1 cellular context compared by ENCODE assay signal in genomic region chr6:20403080-20403765, GRCh38.
TF ChIP-seq lines count a peak whose summit lies in the region.

No MANE protein-coding gene starts in this region.

TF ChIP-seq in HepG2, 621 proteins besides CTCF, POLR2A, EP300 and RAD21 (continued from another document and continues in another):
- TF ChIP-seq THRA (CRISPR knock-in tag; IDR thresholded peaks at IDR 0.05; ENCODE audit: borderline replicate concordance) (peak; percentile 78), NFE2L2 (IDR thresholded peaks at IDR 0.05; ENCODE audit: low read length) (no peak), CREBL2 (CRISPR knock-in tag; IDR thresholded peaks at IDR 0.05; ENCODE audit: borderline replicate concordance) (no peak), MTA1 (CRISPR knock-in tag; IDR thresholded peaks at IDR 0.05; ENCODE audit: borderline replicate concordance) (no peak), ZNF572 (CRISPR knock-in tag; IDR thresholded peaks at IDR 0.05) (no peak), ZNF317 (CRISPR knock-in tag; IDR thresholded peaks at IDR 0.05) (no peak), SMYD3 (CRISPR knock-in tag; IDR thresholded peaks at IDR 0.05) (no peak), NKX3-1 (CRISPR knock-in tag; IDR thresholded peaks at IDR 0.05) (no peak), HDAC2 (CRISPR knock-in tag; IDR thresholded peaks at IDR 0.05) (peak; percentile 80), ZGPAT (CRISPR knock-in tag; IDR thresholded peaks at IDR 0.05) (peak; percentile 82; the same call in 1 of the 2 replicates), ZNF350 (CRISPR knock-in tag; IDR thresholded peaks at IDR 0.05; ENCODE audit: borderline replicate concordance, low read depth) (no peak), FLYWCH1 (CRISPR knock-in tag; IDR thresholded peaks at IDR 0.05) (no peak), ARID4A (CRISPR knock-in tag; IDR thresholded peaks at IDR 0.05; ENCODE audit: borderline replicate concordance) (peak; percentile 90; the same call in 1 of the 2 replicates), HMG20A (CRISPR knock-in tag; IDR thresholded peaks at IDR 0.05; ENCODE audit: borderline replicate concordance) (no peak), ZNF20 (CRISPR knock-in tag; IDR thresholded peaks at IDR 0.05) (no peak), ZFP1 (CRISPR knock-in tag; IDR thresholded peaks at IDR 0.05) (no peak), PRMT3 (CRISPR knock-in tag; IDR thresholded peaks at IDR 0.05; ENCODE audit: borderline replicate concordance, low read depth) (no peak), GMEB2 (CRISPR knock-in tag; IDR thresholded peaks at IDR 0.05; ENCODE audit: low read depth) (peak; percentile 51; the same call in 1 of the 2 replicates), PHF21A (CRISPR knock-in tag; IDR thresholded peaks at IDR 0.05) (peak; percentile 80; the same call in 1 of the 2 replicates), ARID2 (CRISPR knock-in tag; IDR thresholded peaks at IDR 0.05; ENCODE audit: borderline replicate concordance) (no peak), ZNF589 (CRISPR knock-in tag; conservative IDR thresholded peaks at IDR 0.05) (no peak; the same call in 1 of the 2 replicates), U2AF1 (optimal IDR thresholded peaks at IDR 0.05; ENCODE audit: low read depth, low read length) (no peak), TOPORS (CRISPR knock-in tag; IDR thresholded peaks at IDR 0.05) (no peak; the same call in 1 of the 2 replicates), PATZ1 (CRISPR knock-in tag; IDR thresholded peaks at IDR 0.05) (peak; percentile 99), FOXO4 (CRISPR knock-in tag; conservative IDR thresholded peaks at IDR 0.05) (no peak), ZNF674 (CRISPR knock-in tag; IDR thresholded peaks at IDR 0.05; ENCODE audit: low read depth) (no peak), GFI1 (CRISPR knock-in tag; IDR thresholded peaks at IDR 0.05; ENCODE audit: borderline replicate concordance) (no peak)
- TF ChIP-seq, protein P1, sequence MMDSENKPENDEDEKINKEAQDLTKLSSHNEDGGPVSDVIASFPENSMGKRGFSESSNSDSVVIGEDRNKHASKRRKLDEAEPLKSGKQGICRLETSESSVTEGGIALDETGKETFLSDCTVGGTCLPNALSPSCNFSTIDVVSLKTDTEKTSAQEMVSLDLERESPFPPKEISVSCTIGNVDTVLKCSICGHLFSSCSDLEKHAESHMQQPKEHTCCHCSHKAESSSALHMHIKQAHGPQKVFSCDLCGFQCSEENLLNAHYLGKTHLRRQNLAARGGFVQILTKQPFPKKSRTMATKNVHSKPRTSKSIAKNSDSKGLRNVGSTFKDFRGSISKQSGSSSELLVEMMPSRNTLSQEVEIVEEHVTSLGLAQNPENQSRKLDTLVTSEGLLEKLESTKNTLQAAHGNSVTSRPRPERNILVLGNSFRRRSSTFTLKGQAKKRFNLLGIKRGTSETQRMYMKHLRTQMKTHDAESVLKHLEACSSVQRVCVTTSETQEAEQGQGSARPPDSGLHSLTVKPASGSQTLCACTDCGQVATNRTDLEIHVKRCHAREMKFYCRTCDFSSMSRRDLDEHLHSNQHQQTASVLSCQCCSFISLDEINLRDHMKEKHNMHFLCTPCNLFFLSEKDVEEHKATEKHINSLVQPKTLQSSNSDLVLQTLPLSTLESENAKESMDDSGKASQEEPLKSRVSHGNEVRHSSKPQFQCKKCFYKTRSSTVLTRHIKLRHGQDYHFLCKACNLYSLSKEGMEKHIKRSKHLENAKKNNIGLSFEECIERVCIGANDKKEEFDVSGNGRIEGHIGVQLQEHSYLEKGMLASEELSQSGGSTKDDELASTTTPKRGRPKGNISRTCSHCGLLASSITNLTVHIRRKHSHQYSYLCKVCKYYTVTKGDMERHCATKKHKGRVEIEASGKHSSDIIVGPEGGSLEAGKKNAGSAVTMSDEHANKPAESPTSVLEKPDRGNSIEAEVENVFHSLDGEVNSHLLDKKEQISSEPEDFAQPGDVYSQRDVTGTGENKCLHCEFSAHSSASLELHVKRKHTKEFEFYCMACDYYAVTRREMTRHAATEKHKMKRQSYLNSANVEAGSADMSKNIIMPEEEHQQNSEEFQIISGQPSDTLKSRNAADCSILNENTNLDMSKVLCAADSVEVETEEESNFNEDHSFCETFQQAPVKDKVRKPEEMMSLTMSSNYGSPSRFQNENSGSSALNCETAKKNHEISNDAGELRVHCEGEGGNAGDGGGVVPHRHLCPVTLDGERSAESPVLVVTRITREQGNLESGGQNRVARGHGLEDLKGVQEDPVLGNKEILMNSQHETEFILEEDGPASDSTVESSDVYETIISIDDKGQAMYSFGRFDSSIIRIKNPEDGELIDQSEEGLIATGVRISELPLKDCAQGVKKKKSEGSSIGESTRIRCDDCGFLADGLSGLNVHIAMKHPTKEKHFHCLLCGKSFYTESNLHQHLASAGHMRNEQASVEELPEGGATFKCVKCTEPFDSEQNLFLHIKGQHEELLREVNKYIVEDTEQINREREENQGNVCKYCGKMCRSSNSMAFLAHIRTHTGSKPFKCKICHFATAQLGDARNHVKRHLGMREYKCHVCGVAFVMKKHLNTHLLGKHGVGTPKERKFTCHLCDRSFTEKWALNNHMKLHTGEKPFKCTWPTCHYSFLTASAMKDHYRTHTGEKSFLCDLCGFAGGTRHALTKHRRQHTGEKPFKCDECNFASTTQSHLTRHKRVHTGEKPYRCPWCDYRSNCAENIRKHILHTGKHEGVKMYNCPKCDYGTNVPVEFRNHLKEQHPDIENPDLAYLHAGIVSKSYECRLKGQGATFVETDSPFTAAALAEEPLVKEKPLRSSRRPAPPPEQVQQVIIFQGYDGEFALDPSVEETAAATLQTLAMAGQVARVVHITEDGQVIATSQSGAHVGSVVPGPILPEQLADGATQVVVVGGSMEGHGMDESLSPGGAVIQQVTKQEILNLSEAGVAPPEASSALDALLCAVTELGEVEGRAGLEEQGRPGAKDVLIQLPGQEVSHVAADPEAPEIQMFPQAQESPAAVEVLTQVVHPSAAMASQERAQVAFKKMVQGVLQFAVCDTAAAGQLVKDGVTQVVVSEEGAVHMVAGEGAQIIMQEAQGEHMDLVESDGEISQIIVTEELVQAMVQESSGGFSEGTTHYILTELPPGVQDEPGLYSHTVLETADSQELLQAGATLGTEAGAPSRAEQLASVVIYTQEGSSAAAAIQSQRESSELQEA (CRISPR knock-in tag; IDR thresholded peaks at IDR 0.05; ENCODE audit: not compliant biosample characterization), result no peak
- TF ChIP-seq, protein P2, sequence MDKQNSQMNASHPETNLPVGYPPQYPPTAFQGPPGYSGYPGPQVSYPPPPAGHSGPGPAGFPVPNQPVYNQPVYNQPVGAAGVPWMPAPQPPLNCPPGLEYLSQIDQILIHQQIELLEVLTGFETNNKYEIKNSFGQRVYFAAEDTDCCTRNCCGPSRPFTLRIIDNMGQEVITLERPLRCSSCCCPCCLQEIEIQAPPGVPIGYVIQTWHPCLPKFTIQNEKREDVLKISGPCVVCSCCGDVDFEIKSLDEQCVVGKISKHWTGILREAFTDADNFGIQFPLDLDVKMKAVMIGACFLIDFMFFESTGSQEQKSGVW (CRISPR knock-in tag; IDR thresholded peaks at IDR 0.05; ENCODE audit: borderline replicate concordance), result no peak
- TF ChIP-seq, protein P3, sequence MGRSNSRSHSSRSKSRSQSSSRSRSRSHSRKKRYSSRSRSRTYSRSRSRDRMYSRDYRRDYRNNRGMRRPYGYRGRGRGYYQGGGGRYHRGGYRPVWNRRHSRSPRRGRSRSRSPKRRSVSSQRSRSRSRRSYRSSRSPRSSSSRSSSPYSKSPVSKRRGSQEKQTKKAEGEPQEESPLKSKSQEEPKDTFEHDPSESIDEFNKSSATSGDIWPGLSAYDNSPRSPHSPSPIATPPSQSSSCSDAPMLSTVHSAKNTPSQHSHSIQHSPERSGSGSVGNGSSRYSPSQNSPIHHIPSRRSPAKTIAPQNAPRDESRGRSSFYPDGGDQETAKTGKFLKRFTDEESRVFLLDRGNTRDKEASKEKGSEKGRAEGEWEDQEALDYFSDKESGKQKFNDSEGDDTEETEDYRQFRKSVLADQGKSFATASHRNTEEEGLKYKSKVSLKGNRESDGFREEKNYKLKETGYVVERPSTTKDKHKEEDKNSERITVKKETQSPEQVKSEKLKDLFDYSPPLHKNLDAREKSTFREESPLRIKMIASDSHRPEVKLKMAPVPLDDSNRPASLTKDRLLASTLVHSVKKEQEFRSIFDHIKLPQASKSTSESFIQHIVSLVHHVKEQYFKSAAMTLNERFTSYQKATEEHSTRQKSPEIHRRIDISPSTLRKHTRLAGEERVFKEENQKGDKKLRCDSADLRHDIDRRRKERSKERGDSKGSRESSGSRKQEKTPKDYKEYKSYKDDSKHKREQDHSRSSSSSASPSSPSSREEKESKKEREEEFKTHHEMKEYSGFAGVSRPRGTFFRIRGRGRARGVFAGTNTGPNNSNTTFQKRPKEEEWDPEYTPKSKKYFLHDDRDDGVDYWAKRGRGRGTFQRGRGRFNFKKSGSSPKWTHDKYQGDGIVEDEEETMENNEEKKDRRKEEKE (IDR thresholded peaks at IDR 0.05), result no peak
